Comparison of ENCODE assay signal across 20 cellular contexts in the genomic region with DNA sequence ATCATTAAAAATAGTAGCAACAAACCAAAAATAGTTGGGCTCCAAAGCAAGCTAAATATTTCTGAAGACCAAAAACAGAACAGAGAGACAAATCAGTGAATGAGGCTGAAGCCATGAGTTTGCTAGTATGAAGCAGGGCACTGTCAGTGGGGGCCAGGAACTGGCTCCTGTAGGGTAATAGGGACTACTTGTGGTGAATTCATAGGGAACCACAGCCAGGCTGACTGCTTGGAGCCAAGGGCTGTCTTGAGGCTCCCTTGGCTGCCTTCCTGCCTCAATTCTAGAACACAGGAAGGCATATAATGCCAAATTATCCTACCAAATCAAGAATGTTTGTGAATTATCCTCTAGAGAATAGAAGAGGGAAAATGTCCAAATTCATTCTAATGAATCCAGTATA.
"Had no signal": no experiment of that assay in that cellular context is flagged by ENCODE, and none has a peak within 500 bp of the region (broad histone marks: within the 10 kb centered on the region; RNA-seq: fewer than 3 reads in every experiment).

No MANE protein-coding gene starts in this region.

- H3K27ac Mint-ChIP-seq: activated B cell treated with CpG ODN at 0.5 μM for 24 hours; activated CD8-positive, alpha-beta T cell treated with anti-CD3 and anti-CD28 coated beads for 36 hours; activated naive CD4-positive, alpha-beta T cell treated with anti-CD3 and anti-CD28 coated beads, Interleukin-2, amount 50 U/mL, for 72 hours; brain; naive B cell; nephron progenitor cell; stimulated activated effector memory CD8-positive, alpha-beta T cell treated with anti-CD3 and anti-CD28 coated beads, Interleukin-12 subunit alpha, Interleukin-12 subunit beta, amount 100 ng/mL, for 72 hours; stimulated activated naive CD8-positive, alpha-beta T cell treated with anti-CD3 and anti-CD28 coated beads, Interleukin-15, Interleukin-2, amounts not matched to agents 100 ng/mL and 50 ng/mL, for 24 hours had no signal

- H3K9me3 Mint-ChIP-seq: activated CD8-positive, alpha-beta T cell treated with anti-CD3 and anti-CD28 coated beads for 36 hours; nephron progenitor cell; stimulated activated naive CD8-positive, alpha-beta T cell treated with anti-CD3 and anti-CD28 coated beads, Interleukin-15, Interleukin-2, amounts not matched to agents 100 ng/mL and 50 ng/mL, for 24 hours had no signal

- H3K36me3 Mint-ChIP-seq: activated naive CD4-positive, alpha-beta T cell treated with anti-CD3 and anti-CD28 coated beads, Interleukin-2, amount 50 U/mL, for 72 hours; brain; naive B cell; stimulated activated effector memory CD8-positive, alpha-beta T cell treated with anti-CD3 and anti-CD28 coated beads, Interleukin-12 subunit alpha, Interleukin-12 subunit beta, amount 100 ng/mL, for 72 hours had no signal

- H3K4me1 Mint-ChIP-seq: activated B cell treated with CpG ODN at 0.5 μM for 24 hours; brain; naive B cell; nephron progenitor cell; stimulated activated effector memory CD8-positive, alpha-beta T cell treated with anti-CD3 and anti-CD28 coated beads, Interleukin-12 subunit alpha, Interleukin-12 subunit beta, amount 100 ng/mL, for 72 hours had no signal

- DNase-seq: activated B cell treated with CpG ODN at 0.5 μM for 24 hours; activated CD4-positive, alpha-beta T cell treated with anti-CD3 and anti-CD28 coated beads, Interleukin-2, amount 50 U/mL, for 1 hour; activated CD8-positive, alpha-beta T cell treated with anti-CD3 and anti-CD28 coated beads for 36 hours; activated naive CD4-positive, alpha-beta T cell; activated T-cell treated with anti-CD3 and anti-CD28 coated beads, Interleukin-2, amount 50 U/mL, for 48 hours; cortex of kidney; foreskin fibroblast; kidney glomerular epithelial cell; left lung; naive B cell; nephron progenitor cell; retina; stimulated activated CD4-positive, alpha-beta T cell treated with anti-CD3 and anti-CD28 coated beads, Interleukin-4, amount 100 ng/mL, for 24 hours; T-helper 2 cell; thyroid gland; upper lobe of left lung had no signal

- H3K4me3 Mint-ChIP-seq: activated B cell treated with CpG ODN at 0.5 μM for 24 hours; activated CD8-positive, alpha-beta T cell treated with anti-CD3 and anti-CD28 coated beads for 36 hours; brain; naive B cell; nephron progenitor cell; stimulated activated effector memory CD8-positive, alpha-beta T cell treated with anti-CD3 and anti-CD28 coated beads, Interleukin-12 subunit alpha, Interleukin-12 subunit beta, amount 100 ng/mL, for 72 hours; stimulated activated naive CD8-positive, alpha-beta T cell treated with anti-CD3 and anti-CD28 coated beads, Interleukin-15, Interleukin-2, amounts not matched to agents 100 ng/mL and 50 ng/mL, for 24 hours had no signal

- H3K27me3 Mint-ChIP-seq: activated B cell treated with CpG ODN at 0.5 μM for 24 hours; activated CD8-positive, alpha-beta T cell treated with anti-CD3 and anti-CD28 coated beads for 36 hours; brain; naive B cell; stimulated activated naive CD8-positive, alpha-beta T cell treated with anti-CD3 and anti-CD28 coated beads, Interleukin-15, Interleukin-2, amounts not matched to agents 100 ng/mL and 50 ng/mL, for 24 hours had no signal
